Comparison of ENCODE assay signal across 22 cellular contexts in the genomic region with DNA sequence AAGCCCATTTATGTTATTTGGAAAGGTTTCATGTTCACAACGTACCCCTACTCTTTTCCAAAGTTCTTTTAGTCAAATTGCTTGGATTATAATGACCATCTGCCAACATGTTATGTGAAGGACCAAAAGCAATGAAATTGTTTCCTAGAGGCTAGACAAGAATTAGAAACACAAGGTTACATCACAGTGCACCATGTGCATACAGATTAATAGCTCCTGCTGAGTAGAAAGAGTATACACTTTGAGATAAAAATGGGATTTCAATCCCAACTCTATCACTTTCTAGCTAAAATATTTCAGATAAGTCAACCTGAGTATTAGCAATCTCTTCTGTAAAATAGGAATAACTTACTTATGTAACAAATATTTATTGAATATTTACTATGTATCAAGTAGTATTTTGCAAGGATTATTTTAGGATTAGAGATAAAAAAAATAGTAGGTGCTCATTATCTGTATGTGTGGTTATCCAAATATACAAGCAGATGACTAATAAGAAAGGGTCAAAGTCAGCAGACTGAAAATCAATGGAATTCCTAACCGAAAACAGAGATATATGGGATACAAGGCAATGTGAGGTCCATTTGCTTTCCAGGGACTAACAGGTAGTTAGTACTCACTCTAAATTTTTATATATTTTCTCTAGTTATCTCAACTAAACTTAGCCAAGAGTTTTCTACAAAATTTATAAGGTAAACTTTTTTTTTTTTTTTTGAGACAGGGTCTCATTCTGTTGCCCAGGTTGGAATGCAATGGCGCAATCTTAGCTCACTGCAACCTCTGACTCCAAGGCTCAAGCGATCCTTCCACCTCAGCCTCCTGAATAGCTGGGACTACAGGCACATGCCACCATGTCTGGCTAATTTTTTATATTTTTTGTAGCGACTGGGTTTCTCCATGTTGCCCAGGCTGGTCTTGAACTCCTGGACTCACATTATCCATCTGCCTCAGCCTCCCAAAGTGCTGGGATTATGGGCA.
"Had no signal": no experiment of that assay in that cellular context is flagged by ENCODE, and none has a peak within 500 bp of the region (broad histone marks: within the 10 kb centered on the region; RNA-seq: fewer than 3 reads in every experiment).

No MANE protein-coding gene starts in this region.

- H3K9me3 Mint-ChIP-seq: activated CD4-positive, alpha-beta T cell treated with anti-CD3 and anti-CD28 coated beads, Interleukin-2, amount 10 ng/mL, durations not matched to agents 24 days and 14 days; mesothelial cell of epicardium; stimulated activated naive CD8-positive, alpha-beta T cell treated with anti-CD3 and anti-CD28 coated beads, Interleukin-15, amount 100 ng/mL, for 72 hours; type B pancreatic cell had no signal

- ATAC-seq: activated CD8-positive, alpha-beta T cell treated with anti-CD3 and anti-CD28 coated beads, Interleukin-2, amount 10 ng/mL, durations not matched to agents 7 days and 5 days; left colon; stimulated activated naive CD8-positive, alpha-beta T cell treated with anti-CD3 and anti-CD28 coated beads, Interleukin-15, amount 100 ng/mL, for 72 hours had no signal

- H3K27ac ChIP-seq: breast epithelium, right atrium auricular region, suprapubic skin had no signal

- H3K36me3 Mint-ChIP-seq: mesothelial cell of epicardium had no signal

- H3K27ac Mint-ChIP-seq: activated CD4-positive, alpha-beta T cell treated with anti-CD3 and anti-CD28 coated beads, Interleukin-2, amount 10 ng/mL, durations not matched to agents 24 days and 14 days; activated CD8-positive, alpha-beta T cell treated with anti-CD3 and anti-CD28 coated beads, Interleukin-2, amount 10 ng/mL, durations not matched to agents 7 days and 5 days; mesothelial cell of epicardium; progenitor cell of endocrine pancreas; stimulated activated naive CD8-positive, alpha-beta T cell treated with anti-CD3 and anti-CD28 coated beads, Interleukin-15, amount 100 ng/mL, for 72 hours; type B pancreatic cell had no signal

- H3K4me1 Mint-ChIP-seq: mesothelial cell of epicardium had no signal

- H3K4me3 Mint-ChIP-seq: activated CD4-positive, alpha-beta T cell treated with anti-CD3 and anti-CD28 coated beads, Interleukin-2, amount 10 ng/mL, durations not matched to agents 24 days and 14 days; activated CD8-positive, alpha-beta T cell treated with anti-CD3 and anti-CD28 coated beads, Interleukin-2, amount 10 ng/mL, durations not matched to agents 7 days and 5 days; mesothelial cell of epicardium; type B pancreatic cell had no signal

- H3K4me3 ChIP-seq: breast epithelium, lung, right atrium auricular region, suprapubic skin had no signal

- DNase-seq: activated CD4-positive, alpha-beta T cell treated with anti-CD3 and anti-CD28 coated beads, Interleukin-2, amount 10 ng/mL, durations not matched to agents 24 days and 14 days; activated CD8-positive, alpha-beta memory T cell treated with anti-CD3 and anti-CD28 coated beads, Interleukin-2, amount 50 U/mL, for 4 hours; activated CD8-positive, alpha-beta T cell treated with anti-CD3 and anti-CD28 coated beads, Interleukin-2, amount 10 ng/mL, durations not matched to agents 7 days and 5 days; activated effector memory CD4-positive, alpha-beta T cell treated with anti-CD3 and anti-CD28 coated beads, Interleukin-2, amount 50 U/mL, for 16 hours; activated naive CD4-positive, alpha-beta T cell treated with anti-CD3 and anti-CD28 coated beads, Interleukin-2, amount 50 U/mL, for 16 hours; activated T-cell treated with anti-CD3 and anti-CD28 coated beads, Interleukin-2, amount 50 U/mL, for 48 hours; aorta; effector CD4-positive, alpha-beta T cell; hypothalamus; islet precursor cell; left colon; occipital lobe; stimulated activated naive CD8-positive, alpha-beta T cell treated with anti-CD3 and anti-CD28 coated beads, Interleukin-15, amount 100 ng/mL, for 72 hours; T-helper 9 cell had no signal

- H3K27me3 Mint-ChIP-seq: activated CD4-positive, alpha-beta T cell treated with anti-CD3 and anti-CD28 coated beads, Interleukin-2, amount 10 ng/mL, durations not matched to agents 24 days and 14 days; progenitor cell of endocrine pancreas; stimulated activated naive CD8-positive, alpha-beta T cell treated with anti-CD3 and anti-CD28 coated beads, Interleukin-15, amount 100 ng/mL, for 72 hours; type B pancreatic cell had no signal

- H3K4me1 ChIP-seq: breast epithelium, right atrium auricular region, suprapubic skin had no signal

- FAIRE-seq: frontal cortex had no signal

- H3K36me3 ChIP-seq: breast epithelium, suprapubic skin had no signal

- H3K27me3 ChIP-seq: breast epithelium, right atrium auricular region, suprapubic skin had no signal

- H3K9me3 ChIP-seq: breast epithelium, right atrium auricular region, suprapubic skin had no signal
